1 cellular context compared by ENCODE assay signal in the genomic region with DNA sequence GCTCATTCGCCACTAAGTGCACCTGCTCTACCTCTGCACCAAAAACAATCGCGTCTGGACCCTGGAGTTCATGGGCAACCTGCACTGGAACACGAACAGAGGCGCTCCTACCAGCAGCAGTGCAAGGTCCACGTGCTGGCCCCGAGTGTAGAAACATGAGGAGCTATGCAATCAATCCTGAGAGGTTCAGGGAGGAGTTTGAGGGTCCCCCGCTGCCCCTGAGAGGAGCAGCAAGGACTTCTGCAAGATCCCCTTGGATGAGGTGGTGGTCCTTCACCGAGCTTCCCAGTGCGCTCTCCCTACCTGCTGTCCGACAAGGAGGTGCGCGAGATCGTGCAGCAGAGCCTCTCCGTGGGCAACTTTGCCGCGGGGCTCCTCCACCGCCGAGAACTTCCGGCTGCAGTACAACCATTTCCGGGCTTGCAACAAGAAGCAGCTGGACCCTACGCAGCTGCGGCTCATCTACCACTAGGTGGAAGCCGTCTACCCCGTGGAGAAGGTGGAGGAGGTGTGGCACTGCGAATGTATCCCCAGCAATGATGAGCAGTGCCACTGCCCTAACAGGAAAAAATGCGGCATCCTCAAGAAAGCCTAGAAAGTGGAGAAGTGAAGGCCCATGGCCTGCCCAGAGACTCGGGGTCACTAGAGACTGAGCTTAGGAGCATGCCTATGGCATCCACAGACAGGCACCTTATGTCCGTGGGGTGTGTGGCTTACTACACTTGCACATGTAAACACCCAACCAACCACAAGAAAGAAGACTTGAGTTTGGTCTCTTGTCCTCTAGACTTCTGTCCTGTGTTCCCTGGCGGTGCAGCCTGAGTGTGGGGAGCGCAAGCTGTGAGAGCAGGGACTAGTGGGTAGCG.
TF ChIP-seq lines count a peak whose summit lies in the region.
"Not testable (repeated sequence)": the region's sequence is repeated elsewhere in the genome, so short reads cannot be mapped to it uniquely, and the experiment has no call there.

No MANE protein-coding gene starts in this region.

TF ChIP-seq in K562, 482 proteins besides CTCF, POLR2A, EP300 and RAD21 (continued from another document and continues in another):
- TF ChIP-seq, protein P1, sequence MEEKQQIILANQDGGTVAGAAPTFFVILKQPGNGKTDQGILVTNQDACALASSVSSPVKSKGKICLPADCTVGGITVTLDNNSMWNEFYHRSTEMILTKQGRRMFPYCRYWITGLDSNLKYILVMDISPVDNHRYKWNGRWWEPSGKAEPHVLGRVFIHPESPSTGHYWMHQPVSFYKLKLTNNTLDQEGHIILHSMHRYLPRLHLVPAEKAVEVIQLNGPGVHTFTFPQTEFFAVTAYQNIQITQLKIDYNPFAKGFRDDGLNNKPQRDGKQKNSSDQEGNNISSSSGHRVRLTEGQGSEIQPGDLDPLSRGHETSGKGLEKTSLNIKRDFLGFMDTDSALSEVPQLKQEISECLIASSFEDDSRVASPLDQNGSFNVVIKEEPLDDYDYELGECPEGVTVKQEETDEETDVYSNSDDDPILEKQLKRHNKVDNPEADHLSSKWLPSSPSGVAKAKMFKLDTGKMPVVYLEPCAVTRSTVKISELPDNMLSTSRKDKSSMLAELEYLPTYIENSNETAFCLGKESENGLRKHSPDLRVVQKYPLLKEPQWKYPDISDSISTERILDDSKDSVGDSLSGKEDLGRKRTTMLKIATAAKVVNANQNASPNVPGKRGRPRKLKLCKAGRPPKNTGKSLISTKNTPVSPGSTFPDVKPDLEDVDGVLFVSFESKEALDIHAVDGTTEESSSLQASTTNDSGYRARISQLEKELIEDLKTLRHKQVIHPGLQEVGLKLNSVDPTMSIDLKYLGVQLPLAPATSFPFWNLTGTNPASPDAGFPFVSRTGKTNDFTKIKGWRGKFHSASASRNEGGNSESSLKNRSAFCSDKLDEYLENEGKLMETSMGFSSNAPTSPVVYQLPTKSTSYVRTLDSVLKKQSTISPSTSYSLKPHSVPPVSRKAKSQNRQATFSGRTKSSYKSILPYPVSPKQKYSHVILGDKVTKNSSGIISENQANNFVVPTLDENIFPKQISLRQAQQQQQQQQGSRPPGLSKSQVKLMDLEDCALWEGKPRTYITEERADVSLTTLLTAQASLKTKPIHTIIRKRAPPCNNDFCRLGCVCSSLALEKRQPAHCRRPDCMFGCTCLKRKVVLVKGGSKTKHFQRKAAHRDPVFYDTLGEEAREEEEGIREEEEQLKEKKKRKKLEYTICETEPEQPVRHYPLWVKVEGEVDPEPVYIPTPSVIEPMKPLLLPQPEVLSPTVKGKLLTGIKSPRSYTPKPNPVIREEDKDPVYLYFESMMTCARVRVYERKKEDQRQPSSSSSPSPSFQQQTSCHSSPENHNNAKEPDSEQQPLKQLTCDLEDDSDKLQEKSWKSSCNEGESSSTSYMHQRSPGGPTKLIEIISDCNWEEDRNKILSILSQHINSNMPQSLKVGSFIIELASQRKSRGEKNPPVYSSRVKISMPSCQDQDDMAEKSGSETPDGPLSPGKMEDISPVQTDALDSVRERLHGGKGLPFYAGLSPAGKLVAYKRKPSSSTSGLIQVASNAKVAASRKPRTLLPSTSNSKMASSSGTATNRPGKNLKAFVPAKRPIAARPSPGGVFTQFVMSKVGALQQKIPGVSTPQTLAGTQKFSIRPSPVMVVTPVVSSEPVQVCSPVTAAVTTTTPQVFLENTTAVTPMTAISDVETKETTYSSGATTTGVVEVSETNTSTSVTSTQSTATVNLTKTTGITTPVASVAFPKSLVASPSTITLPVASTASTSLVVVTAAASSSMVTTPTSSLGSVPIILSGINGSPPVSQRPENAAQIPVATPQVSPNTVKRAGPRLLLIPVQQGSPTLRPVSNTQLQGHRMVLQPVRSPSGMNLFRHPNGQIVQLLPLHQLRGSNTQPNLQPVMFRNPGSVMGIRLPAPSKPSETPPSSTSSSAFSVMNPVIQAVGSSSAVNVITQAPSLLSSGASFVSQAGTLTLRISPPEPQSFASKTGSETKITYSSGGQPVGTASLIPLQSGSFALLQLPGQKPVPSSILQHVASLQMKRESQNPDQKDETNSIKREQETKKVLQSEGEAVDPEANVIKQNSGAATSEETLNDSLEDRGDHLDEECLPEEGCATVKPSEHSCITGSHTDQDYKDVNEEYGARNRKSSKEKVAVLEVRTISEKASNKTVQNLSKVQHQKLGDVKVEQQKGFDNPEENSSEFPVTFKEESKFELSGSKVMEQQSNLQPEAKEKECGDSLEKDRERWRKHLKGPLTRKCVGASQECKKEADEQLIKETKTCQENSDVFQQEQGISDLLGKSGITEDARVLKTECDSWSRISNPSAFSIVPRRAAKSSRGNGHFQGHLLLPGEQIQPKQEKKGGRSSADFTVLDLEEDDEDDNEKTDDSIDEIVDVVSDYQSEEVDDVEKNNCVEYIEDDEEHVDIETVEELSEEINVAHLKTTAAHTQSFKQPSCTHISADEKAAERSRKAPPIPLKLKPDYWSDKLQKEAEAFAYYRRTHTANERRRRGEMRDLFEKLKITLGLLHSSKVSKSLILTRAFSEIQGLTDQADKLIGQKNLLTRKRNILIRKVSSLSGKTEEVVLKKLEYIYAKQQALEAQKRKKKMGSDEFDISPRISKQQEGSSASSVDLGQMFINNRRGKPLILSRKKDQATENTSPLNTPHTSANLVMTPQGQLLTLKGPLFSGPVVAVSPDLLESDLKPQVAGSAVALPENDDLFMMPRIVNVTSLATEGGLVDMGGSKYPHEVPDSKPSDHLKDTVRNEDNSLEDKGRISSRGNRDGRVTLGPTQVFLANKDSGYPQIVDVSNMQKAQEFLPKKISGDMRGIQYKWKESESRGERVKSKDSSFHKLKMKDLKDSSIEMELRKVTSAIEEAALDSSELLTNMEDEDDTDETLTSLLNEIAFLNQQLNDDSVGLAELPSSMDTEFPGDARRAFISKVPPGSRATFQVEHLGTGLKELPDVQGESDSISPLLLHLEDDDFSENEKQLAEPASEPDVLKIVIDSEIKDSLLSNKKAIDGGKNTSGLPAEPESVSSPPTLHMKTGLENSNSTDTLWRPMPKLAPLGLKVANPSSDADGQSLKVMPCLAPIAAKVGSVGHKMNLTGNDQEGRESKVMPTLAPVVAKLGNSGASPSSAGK (IDR thresholded peaks at IDR 0.05), result peak; percentile 86
- TF ChIP-seq POLR2G (IDR thresholded peaks at IDR 0.05; ENCODE audit: low read depth, low read length) (peak; percentile 76), E2F3 (CRISPR knock-in tag; IDR thresholded peaks at IDR 0.05) (0 out of 2 replicates have a peak, but pooled peaks have one; percentile 30), CREB1 (CRISPR knock-in tag; IDR thresholded peaks at IDR 0.05) (peak; percentile 63; the same call in 1 of the 2 replicates), PHF20 (IDR thresholded peaks at IDR 0.05; ENCODE audit: partially characterized antibody) (peak; percentile 63), JUND (IDR thresholded peaks at IDR 0.05; ENCODE audit: borderline replicate concordance, low read depth, low read length) (peak; percentile 28; the same call in 1 of the 2 replicates), JUND (tag; IDR thresholded peaks at IDR 0.05; ENCODE audit: borderline replicate concordance, low read depth, low read length) (peak; percentile 17; the same call in 1 of the 3 replicates), KAT7 (CRISPR knock-in tag; IDR thresholded peaks at IDR 0.05; ENCODE audit: borderline replicate concordance) (0 out of 2 replicates have a peak, but pooled peaks have one; percentile 34), DACH1 (IDR thresholded peaks at IDR 0.05; ENCODE audit: partially characterized antibody) (peak; percentile 68), MBD2 (IDR thresholded peaks at IDR 0.05; ENCODE audit: borderline replicate concordance, low read depth) (0 out of 2 replicates have a peak, but pooled peaks have one; percentile 3), ETV5 (CRISPR knock-in tag; IDR thresholded peaks at IDR 0.05; ENCODE audit: low read depth) (peak; percentile 62), ZNF165 (CRISPR knock-in tag; IDR thresholded peaks at IDR 0.05; ENCODE audit: borderline replicate concordance) (0 out of 2 replicates have a peak, but pooled peaks have one; percentile 39), ELF1 (tag; IDR thresholded peaks at IDR 0.05) (peak; percentile 79), XRCC5 (IDR thresholded peaks at IDR 0.05; ENCODE audit: low read depth, low read length) (peak; percentile 26; the same call in 1 of the 2 replicates), CREM (IDR thresholded peaks at IDR 0.05; ENCODE audit: low read depth) (peak; percentile 84), NFIC (IDR thresholded peaks at IDR 0.05) (peak; percentile 24; the same call in 1 of the 2 replicates), PHF8 (IDR thresholded peaks at IDR 0.05; ENCODE audit: borderline replicate concordance, low read length) (peak; percentile 72; the same call in 1 of the 2 replicates), TAF7 (tag; IDR thresholded peaks at IDR 0.05) (peak; percentile 60; the same call in 1 of the 2 replicates), ELF4 (CRISPR knock-in tag; IDR thresholded peaks at IDR 0.05) (0 out of 2 replicates have a peak, but pooled peaks have one; percentile 33), SOX6 (IDR thresholded peaks at IDR 0.05) (0 out of 2 replicates have a peak, but pooled peaks have one; percentile 21), DMBX1 (CRISPR knock-in tag; IDR thresholded peaks at IDR 0.05; ENCODE audit: borderline replicate concordance) (0 out of 2 replicates have a peak, but pooled peaks have one; percentile 47), KDM5B (IDR thresholded peaks at IDR 0.05; ENCODE audit: insufficient replicate concordance, low read depth, low read length) (peak; percentile 67), HDAC2 (IDR thresholded peaks at IDR 0.05) (peak; percentile 68; the same call in 1 of the 2 replicates), EP400 (IDR thresholded peaks at IDR 0.05) (peak; percentile 75)
- TF ChIP-seq CREB1 (IDR thresholded peaks at IDR 0.05), result not testable (repeated sequence)
- TF ChIP-seq, protein P2, sequence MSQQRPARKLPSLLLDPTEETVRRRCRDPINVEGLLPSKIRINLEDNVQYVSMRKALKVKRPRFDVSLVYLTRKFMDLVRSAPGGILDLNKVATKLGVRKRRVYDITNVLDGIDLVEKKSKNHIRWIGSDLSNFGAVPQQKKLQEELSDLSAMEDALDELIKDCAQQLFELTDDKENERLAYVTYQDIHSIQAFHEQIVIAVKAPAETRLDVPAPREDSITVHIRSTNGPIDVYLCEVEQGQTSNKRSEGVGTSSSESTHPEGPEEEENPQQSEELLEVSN (IDR thresholded peaks at IDR 0.05; ENCODE audit: borderline replicate concordance in 1 of 2, extremely low read depth in 1 of 2, insufficient read depth in 1 of 2, insufficient read length in 1 of 2, low read depth in 1 of 2, low read length in 1 of 2, poor library complexity in 1 of 2, severe bottlenecking in 1 of 2), result peak in 1 of 2 experiments; percentile 68
- TF ChIP-seq, protein P3, sequence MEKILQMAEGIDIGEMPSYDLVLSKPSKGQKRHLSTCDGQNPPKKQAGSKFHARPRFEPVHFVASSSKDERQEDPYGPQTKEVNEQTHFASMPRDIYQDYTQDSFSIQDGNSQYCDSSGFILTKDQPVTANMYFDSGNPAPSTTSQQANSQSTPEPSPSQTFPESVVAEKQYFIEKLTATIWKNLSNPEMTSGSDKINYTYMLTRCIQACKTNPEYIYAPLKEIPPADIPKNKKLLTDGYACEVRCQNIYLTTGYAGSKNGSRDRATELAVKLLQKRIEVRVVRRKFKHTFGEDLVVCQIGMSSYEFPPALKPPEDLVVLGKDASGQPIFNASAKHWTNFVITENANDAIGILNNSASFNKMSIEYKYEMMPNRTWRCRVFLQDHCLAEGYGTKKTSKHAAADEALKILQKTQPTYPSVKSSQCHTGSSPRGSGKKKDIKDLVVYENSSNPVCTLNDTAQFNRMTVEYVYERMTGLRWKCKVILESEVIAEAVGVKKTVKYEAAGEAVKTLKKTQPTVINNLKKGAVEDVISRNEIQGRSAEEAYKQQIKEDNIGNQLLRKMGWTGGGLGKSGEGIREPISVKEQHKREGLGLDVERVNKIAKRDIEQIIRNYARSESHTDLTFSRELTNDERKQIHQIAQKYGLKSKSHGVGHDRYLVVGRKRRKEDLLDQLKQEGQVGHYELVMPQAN (IDR thresholded peaks at IDR 0.05; ENCODE audit: borderline replicate concordance), result peak; percentile 52; the same call in 1 of the 2 replicates
- TF ChIP-seq, protein P4, sequence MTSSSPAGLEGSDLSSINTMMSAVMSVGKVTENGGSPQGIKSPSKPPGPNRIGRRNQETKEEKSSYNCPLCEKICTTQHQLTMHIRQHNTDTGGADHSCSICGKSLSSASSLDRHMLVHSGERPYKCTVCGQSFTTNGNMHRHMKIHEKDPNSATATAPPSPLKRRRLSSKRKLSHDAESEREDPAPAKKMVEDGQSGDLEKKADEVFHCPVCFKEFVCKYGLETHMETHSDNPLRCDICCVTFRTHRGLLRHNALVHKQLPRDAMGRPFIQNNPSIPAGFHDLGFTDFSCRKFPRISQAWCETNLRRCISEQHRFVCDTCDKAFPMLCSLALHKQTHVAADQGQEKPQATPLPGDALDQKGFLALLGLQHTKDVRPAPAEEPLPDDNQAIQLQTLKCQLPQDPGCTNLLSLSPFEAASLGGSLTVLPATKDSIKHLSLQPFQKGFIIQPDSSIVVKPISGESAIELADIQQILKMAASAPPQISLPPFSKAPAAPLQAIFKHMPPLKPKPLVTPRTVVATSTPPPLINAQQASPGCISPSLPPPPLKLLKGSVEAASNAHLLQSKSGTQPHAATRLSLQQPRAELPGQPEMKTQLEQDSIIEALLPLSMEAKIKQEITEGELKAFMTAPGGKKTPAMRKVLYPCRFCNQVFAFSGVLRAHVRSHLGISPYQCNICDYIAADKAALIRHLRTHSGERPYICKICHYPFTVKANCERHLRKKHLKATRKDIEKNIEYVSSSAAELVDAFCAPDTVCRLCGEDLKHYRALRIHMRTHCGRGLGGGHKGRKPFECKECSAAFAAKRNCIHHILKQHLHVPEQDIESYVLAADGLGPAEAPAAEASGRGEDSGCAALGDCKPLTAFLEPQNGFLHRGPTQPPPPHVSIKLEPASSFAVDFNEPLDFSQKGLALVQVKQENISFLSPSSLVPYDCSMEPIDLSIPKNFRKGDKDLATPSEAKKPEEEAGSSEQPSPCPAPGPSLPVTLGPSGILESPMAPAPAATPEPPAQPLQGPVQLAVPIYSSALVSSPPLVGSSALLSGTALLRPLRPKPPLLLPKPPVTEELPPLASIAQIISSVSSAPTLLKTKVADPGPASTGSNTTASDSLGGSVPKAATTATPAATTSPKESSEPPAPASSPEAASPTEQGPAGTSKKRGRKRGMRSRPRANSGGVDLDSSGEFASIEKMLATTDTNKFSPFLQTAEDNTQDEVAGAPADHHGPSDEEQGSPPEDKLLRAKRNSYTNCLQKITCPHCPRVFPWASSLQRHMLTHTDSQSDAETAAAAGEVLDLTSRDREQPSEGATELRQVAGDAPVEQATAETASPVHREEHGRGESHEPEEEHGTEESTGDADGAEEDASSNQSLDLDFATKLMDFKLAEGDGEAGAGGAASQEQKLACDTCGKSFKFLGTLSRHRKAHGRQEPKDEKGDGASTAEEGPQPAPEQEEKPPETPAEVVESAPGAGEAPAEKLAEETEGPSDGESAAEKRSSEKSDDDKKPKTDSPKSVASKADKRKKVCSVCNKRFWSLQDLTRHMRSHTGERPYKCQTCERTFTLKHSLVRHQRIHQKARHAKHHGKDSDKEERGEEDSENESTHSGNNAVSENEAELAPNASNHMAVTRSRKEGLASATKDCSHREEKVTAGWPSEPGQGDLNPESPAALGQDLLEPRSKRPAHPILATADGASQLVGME (CRISPR knock-in tag; IDR thresholded peaks at IDR 0.05), result 0 out of 2 replicates have a peak, but pooled peaks have one; percentile 57
- TF ChIP-seq, protein P5, sequence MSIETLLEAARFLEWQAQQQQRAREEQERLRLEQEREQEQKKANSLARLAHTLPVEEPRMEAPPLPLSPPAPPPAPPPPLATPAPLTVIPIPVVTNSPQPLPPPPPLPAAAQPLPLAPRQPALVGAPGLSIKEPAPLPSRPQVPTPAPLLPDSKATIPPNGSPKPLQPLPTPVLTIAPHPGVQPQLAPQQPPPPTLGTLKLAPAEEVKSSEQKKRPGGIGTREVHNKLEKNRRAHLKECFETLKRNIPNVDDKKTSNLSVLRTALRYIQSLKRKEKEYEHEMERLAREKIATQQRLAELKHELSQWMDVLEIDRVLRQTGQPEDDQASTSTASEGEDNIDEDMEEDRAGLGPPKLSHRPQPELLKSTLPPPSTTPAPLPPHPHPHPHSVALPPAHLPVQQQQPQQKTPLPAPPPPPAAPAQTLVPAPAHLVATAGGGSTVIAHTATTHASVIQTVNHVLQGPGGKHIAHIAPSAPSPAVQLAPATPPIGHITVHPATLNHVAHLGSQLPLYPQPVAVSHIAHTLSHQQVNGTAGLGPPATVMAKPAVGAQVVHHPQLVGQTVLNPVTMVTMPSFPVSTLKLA (conservative IDR thresholded peaks at IDR 0.05), result peak; percentile 84 to 85
